ENCODE assay signal across 8 cellular contexts in the genomic region with DNA sequence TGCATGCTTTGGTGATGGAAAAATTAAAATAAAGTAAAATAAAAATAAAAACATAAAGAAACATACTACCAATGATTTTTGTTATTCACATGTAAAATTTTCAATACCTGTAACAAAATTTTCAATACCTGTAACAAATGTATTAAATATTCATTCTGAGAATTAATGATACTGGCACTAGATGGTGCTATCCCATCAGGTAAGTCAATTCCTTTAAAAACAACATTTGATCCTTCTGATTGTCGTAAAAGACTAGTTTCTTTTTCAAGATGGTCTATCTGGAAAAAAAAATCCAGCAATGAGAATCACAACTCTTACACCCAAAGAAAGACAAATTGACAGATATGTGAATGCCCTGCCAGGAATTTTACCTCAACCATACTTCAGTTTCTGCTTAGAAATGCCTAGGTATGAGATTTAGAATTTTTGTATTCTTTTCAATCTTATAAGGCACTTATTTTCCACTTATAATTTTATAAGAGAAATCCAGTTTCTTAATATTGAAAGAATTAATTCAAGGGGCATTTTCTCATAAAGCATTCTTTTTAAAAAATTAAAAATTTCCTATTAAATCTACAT. TPM values are rescaled to one million over a fixed set of nuclear protein-coding genes. Genes with fewer than 3 reads are reported as not detected.
DNase-seq lines count a peak whose midpoint lies in the region; ATAC-seq, FAIRE-seq and TF ChIP-seq lines count a peak whose summit lies in the region.

No MANE protein-coding gene starts in this region.

- intact Hi-C loops in CD4-positive, alpha-beta T cell (cut with DNase I, micrococcal nuclease): loop anchor here (2.0 to 10.0 kb wide), 3 partner anchors 904 to 1414 kb away; a partner anchor contains a TSS
- intact Hi-C loops in pancreas (cut with DNase I) (no loop called here), head of caudate nucleus (cut with DNase I) (no loop called here)

- H3K9me3 Mint-ChIP-seq in CD4-positive, alpha-beta T cell: no peaks in the 10 kb centered on the region
- no peaks in the 10 kb centered on the region for H3K9me3 Mint-ChIP-seq in GM23338
- H3K9me3 Mint-ChIP-seq in stimulated activated memory B cell treated with anti-CD40 and anti-IgM and Interleukin-4, amounts not matched to agents 10 μg/mL and 1 μg/mL and 100 μg/mL, for 72 hours: no peaks in the 10 kb centered on the region

- H3K36me3 ChIP-seq in GM23338 (ENCODE audit: insufficient read depth) (no peaks in the 10 kb centered on the region), pancreas (peaks cover 0 to 4% (median 0%) of the 10 kb centered on the region in 3 donors)

- FAIRE-seq in endometrium (lab: Jason Lieb, UNC): peak; percentile 88
- peak; percentile 97 for FAIRE-seq in pancreas (lab: Jason Lieb, UNC)

- H3K27me3 ChIP-seq in CD4-positive, alpha-beta T cell (ENCODE audit: control insufficient read depth, insufficient read depth, low read length): no peaks in the 10 kb centered on the region
- H3K27me3 ChIP-seq in GM23338 (ENCODE audit: insufficient read depth) (no peaks in the 10 kb centered on the region), pancreas (no peaks in the 10 kb centered on the region)

- no peak for DNase-seq in CD4-positive, alpha-beta T cell
- DNase-seq in GM23338 (ENCODE audit: low spot score): peak; percentile 57
- DNase-seq in NCI-H69 (lab: John Stamatoyannopoulos, UW): peak; percentile 70
- no peak for DNase-seq in pancreas
- DNase-seq in head of caudate nucleus: no peak

- no peaks in the 10 kb centered on the region for H3F3A ChIP-seq in GM23338 (replicated peaks; ENCODE audit: low read depth)

- TF ChIP-seq CTCF in CD4-positive, alpha-beta T cell (IDR thresholded peaks at IDR 0.05): peak; percentile 44
- TF ChIP-seq CTCF in GM23338 (conservative IDR thresholded peaks at IDR 0.05; ENCODE audit: low read depth in 2 of 2): peak in 1 of 2 experiments; percentile 63; a peak in 3 of 4 replicates
- peak in 2 of 4 donors; percentile 21 to 33 for TF ChIP-seq CTCF in pancreas (IDR thresholded peaks at IDR 0.05)

- no peak overlapping the region for H2AFZ ChIP-seq in GM23338

- peaks cover 75% of the 10 kb centered on the region for H3K36me3 Mint-ChIP-seq in CD4-positive, alpha-beta T cell (ENCODE audit: low read depth)
- peaks cover 12% of the 10 kb centered on the region; the same call in 2 of the 3 replicates for H3K36me3 Mint-ChIP-seq in GM23338 (ENCODE audit: low read depth)
- H3K36me3 Mint-ChIP-seq in stimulated activated memory B cell treated with anti-CD40 and anti-IgM and Interleukin-4, amounts not matched to agents 10 μg/mL and 1 μg/mL and 100 μg/mL, for 72 hours: peaks cover 44% of the 10 kb centered on the region

- H3K4me3 Mint-ChIP-seq in CD4-positive, alpha-beta T cell: no peak overlapping the region
- H3K4me3 Mint-ChIP-seq in GM23338: no peak overlapping the region
- no peak overlapping the region for H3K4me3 Mint-ChIP-seq in stimulated activated memory B cell treated with anti-CD40 and anti-IgM and Interleukin-4, amounts not matched to agents 10 μg/mL and 1 μg/mL and 100 μg/mL, for 72 hours

- POLR2A ChIA-PET in CD4-positive, alpha-beta T cell (lab: Charles Lee): no interaction called here

- no peaks in the 10 kb centered on the region for H3K4me1 Mint-ChIP-seq in CD4-positive, alpha-beta T cell (ENCODE audit: low read depth)
- H3K4me1 Mint-ChIP-seq in GM23338: no peaks in the 10 kb centered on the region; the same call in 2 of the 3 replicates
- no peaks in the 10 kb centered on the region for H3K4me1 Mint-ChIP-seq in stimulated activated memory B cell treated with anti-CD40 and anti-IgM and Interleukin-4, amounts not matched to agents 10 μg/mL and 1 μg/mL and 100 μg/mL, for 72 hours

- no peak overlapping the region for H3K27ac ChIP-seq in CD4-positive, alpha-beta T cell (ENCODE audit: low read depth, low read length)
- H3K27ac ChIP-seq in GM23338 (ENCODE audit: low read depth) (no peak overlapping the region), pancreas (no peak overlapping the region)

- ATAC-seq in CD4-positive, alpha-beta T cell (ENCODE audit: poor library complexity): no peak
- ATAC-seq in GM23338 (no peak), pancreas (peak in 3 of 4 donors; percentile 73 to 81 (median 75)), HG02642 (IDR thresholded peaks at IDR 0.05; ENCODE audit: poor library complexity, unreplicated experiment) (no peak)
- ATAC-seq in stimulated activated memory B cell treated with anti-CD40 and anti-IgM and Interleukin-4, amounts not matched to agents 10 μg/mL and 1 μg/mL and 100 μg/mL, for 72 hours: no peak

- H3K4me2 ChIP-seq in GM23338: no peak overlapping the region

- 2 to 4% methylated on average over 1 of the region's 1 CpG for WGBS in pancreas, 2 donors

- no peaks in the 10 kb centered on the region for H3K9me3 ChIP-seq in CD4-positive, alpha-beta T cell (ENCODE audit: control insufficient read depth, low read length)
- H3K9me3 ChIP-seq in pancreas: no peaks in the 10 kb centered on the region

- no peaks in the 10 kb centered on the region for H3K27me3 Mint-ChIP-seq in CD4-positive, alpha-beta T cell
- no peaks in the 10 kb centered on the region for H3K27me3 Mint-ChIP-seq in GM23338 (ENCODE audit: insufficient read depth, low read depth, poor library complexity)
- H3K27me3 Mint-ChIP-seq in stimulated activated memory B cell treated with anti-CD40 and anti-IgM and Interleukin-4, amounts not matched to agents 10 μg/mL and 1 μg/mL and 100 μg/mL, for 72 hours: no peaks in the 10 kb centered on the region

- H3K4me1 ChIP-seq in GM23338 (ENCODE audit: insufficient read depth) (no peaks in the 10 kb centered on the region), pancreas (peaks cover 0 to 4% (median 0%) of the 10 kb centered on the region in 3 donors)

- no peaks in the 10 kb centered on the region for H3K9me2 ChIP-seq in GM23338 (ENCODE audit: insufficient read depth)

- no peaks in the 10 kb centered on the region for H3K79me2 ChIP-seq in GM23338 (replicated peaks; ENCODE audit: insufficient read depth)

- no peak overlapping the region for H3K27ac Mint-ChIP-seq in CD4-positive, alpha-beta T cell
- H3K27ac Mint-ChIP-seq in GM23338: no peak overlapping the region
- H3K27ac Mint-ChIP-seq in stimulated activated memory B cell treated with anti-CD40 and anti-IgM and Interleukin-4, amounts not matched to agents 10 μg/mL and 1 μg/mL and 100 μg/mL, for 72 hours: no peak overlapping the region

- no peak overlapping the region for H3K4me3 ChIP-seq in GM23338
- H3K4me3 ChIP-seq in pancreas: no peak overlapping the region

- CTCF ChIA-PET in CD4-positive, alpha-beta T cell (lab: Charles Lee): no interaction called here

- H4K20me1 ChIP-seq in GM23338 (replicated peaks; ENCODE audit: insufficient read depth): no peaks in the 10 kb centered on the region

TF ChIP-seq in GM23338, 12 proteins besides CTCF, POLR2A, EP300 and RAD21:
- no peak for TF ChIP-seq ZNF114 (CRISPR knock-in tag; IDR thresholded peaks at IDR 0.05)
- TF ChIP-seq NANOG (IDR thresholded peaks at IDR 0.05; ENCODE audit: borderline replicate concordance): no peak

RNA-seq across cellular contexts. Expression of a gene that starts 30.7 kb away (rescaled TPM):
- 10 to 100 TPM; 12.6 to 13.7 TPM for total RNA-seq in CD4-positive, alpha-beta T cell
- 12.1 and 17.3 TPM in 2 replicates for total RNA-seq in GM23338 (2014; rRNA removed; shearing (Covaris generic))
- polyA plus RNA-seq in GM23338 (2016; fragmentation: Nextera tagmentation; extraction: Ambion mirVana) (18.6 and 25.7 TPM in 2 replicates), pancreas (1 to 10 TPM; 3.6 to 3.8 TPM)
- 1 to 10 TPM; 3.6 to 8.9 (median 5.1) TPM for total RNA-seq in pancreas

RNA-seq across cellular contexts. Expression of a gene that starts 30.9 kb away (rescaled TPM):
- 1 to 10 TPM; 5.1 to 6.1 TPM for total RNA-seq in CD4-positive, alpha-beta T cell
- 53.8 and 55.8 TPM in 2 replicates for total RNA-seq in GM23338 (2014; rRNA removed; shearing (Covaris generic))
- polyA plus RNA-seq in GM23338 (2016; fragmentation: Nextera tagmentation; extraction: Ambion mirVana) (15.5 and 17.7 TPM in 2 replicates), pancreas (1 to 10 TPM; 1.3 to 2.2 TPM)
- total RNA-seq in pancreas: 10 to 100 TPM in 1 of 6 donors, 1 to 10 TPM in 5; 4.3 to 11.7 (median 5.6) TPM

Comparison
In these comparisons a context has a peak if more than half of its experiments do, and no peak if none do; other contexts are left out.
1. ATAC-seq: peak in pancreas (3 of 4); none in CD4-positive, alpha-beta T cell (single experiment), GM23338 (single experiment), stimulated activated memory B cell treated with anti-CD40 and anti-IgM and Interleukin-4, amounts not matched to agents 10 μg/mL and 1 μg/mL and 100 μg/mL, for 72 hours (single experiment) and HG02642 (single experiment).
2. DNase-seq: peak in GM23338 (single experiment) and NCI-H69 (single experiment); none in CD4-positive, alpha-beta T cell (0 of 10), pancreas (0 of 6) and head of caudate nucleus (0 of 42).
3. intact Hi-C loops: an anchor here in CD4-positive, alpha-beta T cell (2.0 to 10.0 kb wide); none called in pancreas and head of caudate nucleus.